Comparison of ENCODE assay signal across 7 cellular contexts in the genomic region with DNA sequence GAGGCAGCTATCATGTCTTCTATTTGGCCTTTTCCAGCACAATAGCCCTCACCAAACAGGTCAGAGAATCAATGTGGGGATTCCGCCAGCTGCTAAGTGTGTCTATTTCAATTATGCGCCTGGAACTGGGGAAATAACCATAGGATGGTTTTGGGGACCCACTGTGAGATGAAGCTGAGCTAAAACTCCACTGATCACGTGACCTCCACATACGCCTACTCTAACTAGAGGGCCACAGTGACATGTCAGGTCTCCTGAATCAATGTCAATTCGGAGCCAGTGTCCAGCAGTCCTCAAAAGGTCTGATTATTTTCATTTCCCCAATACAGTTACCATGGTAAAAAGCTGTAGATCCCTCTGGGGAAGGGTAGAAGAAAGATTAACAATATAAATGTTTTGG. TPM values are rescaled to one million over a fixed set of nuclear protein-coding genes. Genes with fewer than 3 reads are reported as not detected.
"Had no signal": no experiment of that assay in that cellular context is flagged by ENCODE, and none has a peak within 500 bp of the region (broad histone marks: within the 10 kb centered on the region; RNA-seq: fewer than 3 reads in every experiment).

No MANE protein-coding gene starts in this region.

- FAIRE-seq: G401.6, GM12892, GM18507, GM19239 had no signal

- DNase-seq: GDM1, GF-D8 had no signal

RNA-seq across cellular contexts. Expression of gene BANK1, which starts 10.2 kb away (rescaled TPM):
- total RNA-seq: G401 had no signal
